ENCODE assay signal across 7 cellular contexts in the genomic region with DNA sequence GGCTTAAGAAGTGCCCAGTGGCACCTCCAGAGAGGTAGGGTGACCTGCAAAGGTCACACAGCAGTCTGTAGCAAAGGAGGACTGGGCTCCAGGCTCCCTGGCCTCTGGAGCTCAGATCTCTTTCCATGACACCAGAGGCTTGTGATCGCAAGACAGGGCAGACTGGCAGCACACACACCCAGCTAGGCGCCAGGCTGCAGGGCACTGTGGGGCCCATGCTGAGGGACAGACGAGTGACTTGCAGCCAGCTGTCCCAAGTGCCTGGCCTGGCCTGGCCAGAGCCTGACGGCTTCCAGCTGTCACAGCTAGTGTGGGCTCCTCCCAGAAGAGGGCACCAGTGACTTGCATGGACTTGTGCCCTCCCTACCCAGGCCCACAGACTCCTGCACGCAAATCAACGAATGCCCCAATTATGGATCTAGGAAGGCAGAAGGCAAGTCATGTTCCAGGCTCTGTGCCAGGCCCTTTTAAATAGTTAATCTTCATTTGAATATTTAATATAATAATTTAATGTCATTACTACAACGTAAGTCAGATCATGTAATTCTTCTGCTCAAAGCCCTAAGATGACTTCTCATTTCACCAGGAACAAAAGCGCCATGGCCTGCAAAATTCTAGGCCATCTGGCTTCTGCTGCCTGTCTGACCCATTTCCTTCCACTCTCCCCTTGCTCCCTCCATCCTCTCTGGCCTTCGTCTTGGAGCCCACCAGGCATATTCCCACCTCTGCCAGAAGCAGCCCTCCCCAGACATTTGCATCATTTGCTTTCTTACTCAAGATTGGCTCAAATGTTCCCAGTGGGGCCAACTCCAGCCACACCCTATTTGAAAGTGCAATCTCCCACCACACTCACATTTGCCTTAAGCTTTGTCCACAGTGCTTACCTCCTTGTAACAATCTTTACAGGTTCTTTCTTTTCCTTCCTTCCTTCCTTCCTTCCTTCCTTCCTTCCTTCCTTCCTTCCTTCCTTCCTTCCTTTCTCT. TPM values are rescaled to one million over a fixed set of nuclear protein-coding genes. Genes with fewer than 3 reads are reported as not detected.
DNase-seq lines count a peak whose midpoint lies in the region; ATAC-seq and TF ChIP-seq lines count a peak whose summit lies in the region.

No MANE protein-coding gene starts in this region.

- H3K9ac ChIP-seq in PC-3 (ENCODE audit: low read length) (no peak overlapping the region), fibroblast of lung (ENCODE audit: insufficient read depth, low read length) (no peak overlapping the region)

- CTCF ChIA-PET in PC-3 (lab: Charles Lee): interaction anchor here (0.5 to 1.2 kb wide), 3 partner anchors 35 to 99 kb away, joined by 3 to 4 read pairs (median 3); no protein-coding TSS in a partner anchor

- TF ChIP-seq CTCF in PC-3 (conservative IDR thresholded peaks at IDR 0.05; ENCODE audit: low read depth, low read length) (peak; percentile 65), fibroblast of lung (conservative IDR thresholded peaks at IDR 0.05 in 1 of 2, IDR thresholded peaks at IDR 0.05 in 1 of 2; ENCODE audit: low read depth in 1 of 2, low read length in 2 of 2) (peak in 1 of 2 donors; percentile 27), gastrocnemius medialis (IDR thresholded peaks at IDR 0.05 in 4 of 5, conservative IDR thresholded peaks at IDR 0.05 in 1 of 5) (peak in 3 of 5 experiments; percentile 32 to 42 (median 37))

- POLR2A ChIA-PET in PC-3 (lab: Charles Lee; ENCODE audit: unreplicated experiment): interaction anchor here (0.5 kb wide), 1 partner anchor 19 kb away, joined by 5 read pairs; no protein-coding TSS in a partner anchor

- H3K4me3 ChIP-seq in H7 (ENCODE audit: insufficient read depth, low read depth, low read length) (no peak overlapping the region), PC-3 (ENCODE audit: low read length) (no peak overlapping the region), fibroblast of lung (replicated peaks in 1 of 4; ENCODE audit: control extremely low read depth in 1 of 4, insufficient read depth in 1 of 4, low read depth in 3 of 4, low read length in 4 of 4) (no peak overlapping the region), gastrocnemius medialis (no peak overlapping the region)

- no peaks in the 10 kb centered on the region for H3F3A ChIP-seq in PC-3 (ENCODE audit: low read length, unreplicated experiment)

- H3K27me3 ChIP-seq in H7 (ENCODE audit: control insufficient read depth, insufficient read depth, low read length): peaks cover 11% of the 10 kb centered on the region
- H3K27me3 ChIP-seq in PC-3 (ENCODE audit: low read length): no peaks in the 10 kb centered on the region
- peaks cover 3% of the 10 kb centered on the region for H3K27me3 ChIP-seq in fibroblast of lung (ENCODE audit: control insufficient read depth, insufficient read depth, low read length)
- no peaks in the 10 kb centered on the region for H3K27me3 ChIP-seq in gastrocnemius medialis

- BruUV-seq in PC-3 (replicated peaks; lab: Mats Ljungman, UMichigan): no TSS peak

- no peaks in the 10 kb centered on the region for H3K9me2 ChIP-seq in PC-3 (replicated peaks; ENCODE audit: low read length)

- H3K4me2 ChIP-seq in PC-3 (ENCODE audit: low read length) (no peak overlapping the region), fibroblast of lung (ENCODE audit: extremely low read depth, insufficient read depth, low read length) (no peak overlapping the region)

- intact Hi-C loops in PC-3 (cut with micrococcal nuclease) (loop anchor here (1.0 kb wide), 2 partner anchors 27 to 99 kb away; no protein-coding TSS in a partner anchor), gastrocnemius medialis (cut with DNase I; ENCODE audit: low total_unique reads) (no loop called here)

- TF ChIP-seq POLR2A in gastrocnemius medialis (IDR thresholded peaks at IDR 0.05): peak in 1 of 2 donors; percentile 51

- H3K79me2 ChIP-seq in PC-3 (ENCODE audit: low read length) (no peaks in the 10 kb centered on the region), fibroblast of lung (ENCODE audit: control insufficient read depth, insufficient read depth, low read length) (no peaks in the 10 kb centered on the region)

- H3K36me3 ChIP-seq in H7 (replicated peaks; ENCODE audit: control insufficient read depth, insufficient read depth, low read length) (no peaks in the 10 kb centered on the region), PC-3 (ENCODE audit: low read depth, low read length) (no peaks in the 10 kb centered on the region), fibroblast of lung (ENCODE audit: control insufficient read depth, insufficient read depth, low read length) (no peaks in the 10 kb centered on the region), gastrocnemius medialis (peaks cover 0 to 5% of the 10 kb centered on the region in 2 donors)

- H4K20me1 ChIP-seq in PC-3 (ENCODE audit: low read length): no peaks in the 10 kb centered on the region
- H4K20me1 ChIP-seq in fibroblast of lung (ENCODE audit: control insufficient read depth, extremely low read depth, insufficient read depth, low read length): no peaks in the 10 kb centered on the region

- in situ Hi-C loops in gastrocnemius medialis (cut with MboI; ENCODE audit: low sequenced_read_pairs in 4 of 4): no loop called here

- ATAC-seq in PC-3 (peak; percentile 100), gastrocnemius medialis (peak; percentile 49 to 63), HG03442 (IDR thresholded peaks at IDR 0.05; ENCODE audit: unreplicated experiment) (no peak), GM18517 (IDR thresholded peaks at IDR 0.05; ENCODE audit: unreplicated experiment) (no peak), HG02970 (IDR thresholded peaks at IDR 0.05; ENCODE audit: low FRiP score, unreplicated experiment) (no peak)

- H3K27ac ChIP-seq in PC-3 (ENCODE audit: low read length): no peak overlapping the region
- H3K27ac ChIP-seq in fibroblast of lung (ENCODE audit: insufficient read depth, low read length): no peak overlapping the region
- H3K27ac ChIP-seq in gastrocnemius medialis: peak overlapping the region; percentile 95 to 100 (median 98)

- no peaks in the 10 kb centered on the region for H3K9me3 ChIP-seq in PC-3 (ENCODE audit: low read length)
- H3K9me3 ChIP-seq in fibroblast of lung (ENCODE audit: control insufficient read depth, insufficient read depth, low read depth, low read length): no peaks in the 10 kb centered on the region
- no peaks in the 10 kb centered on the region for H3K9me3 ChIP-seq in gastrocnemius medialis

- H2AFZ ChIP-seq in PC-3 (ENCODE audit: low read length) (peak overlapping the region; percentile 25; the same call in 1 of the 2 replicates), fibroblast of lung (ENCODE audit: low read length) (no peak overlapping the region)

- DNase-seq in H7 (peak; percentile 70), PC-3 (peak; percentile 67), fibroblast of lung (ENCODE audit: low read depth in 2 of 2) (peak; percentile 57 to 69), gastrocnemius medialis (peak; percentile 81 to 97)

- H3K4me1 ChIP-seq in PC-3 (ENCODE audit: insufficient read depth, low read length) (no peaks in the 10 kb centered on the region), fibroblast of lung (ENCODE audit: control insufficient read depth, extremely low read depth, insufficient read depth, low read length) (no peaks in the 10 kb centered on the region), gastrocnemius medialis (peaks cover 29 to 37% of the 10 kb centered on the region in 2 donors)

RNA-seq across cellular contexts. Expression of gene SPEG, which starts 3.7 kb away (rescaled TPM):
- 25.3 and 27.4 TPM in 2 replicates for total RNA-seq in H7 (2014; rRNA removed; shearing (Covaris generic))
- total RNA-seq in PC-3 (2014; rRNA removed) (30.7 and 45.2 TPM in 2 replicates), fibroblast of lung (13.1 and 20.1 TPM in 2 replicates), gastrocnemius medialis (100 to 1,000 TPM; 104 to 387 (median 222) TPM)
- polyA plus RNA-seq in fibroblast of lung: 5.6 and 9.5 TPM in 2 replicates
- 12.7 and 17.9 TPM in 2 replicates for polyA plus RNA-seq in fibroblast of lung (2012)
- polyA minus RNA-seq in fibroblast of lung (ENCODE audit: low replicate concordance): 9.4 and 19.9 TPM in 2 replicates

RNA-seq across cellular contexts. Expression of gene DES, which starts 12.7 kb away (rescaled TPM):
- 14.7 and 18.8 TPM in 2 replicates for total RNA-seq in H7 (2014; rRNA removed; shearing (Covaris generic))
- total RNA-seq in PC-3 (2014; rRNA removed) (not detected in 2 replicates), fibroblast of lung (34.7 and 69.3 TPM in 2 replicates), gastrocnemius medialis (over 10,000 TPM; 19,008 to 28,635 (median 23,575) TPM)
- polyA plus RNA-seq in fibroblast of lung: 3.8 and 11.0 TPM in 2 replicates
- 2.6 and 8.2 TPM in 2 replicates for polyA plus RNA-seq in fibroblast of lung (2012)
- polyA minus RNA-seq in fibroblast of lung (ENCODE audit: low replicate concordance): 9.5 and 11.6 TPM in 2 replicates

RNA-seq across cellular contexts. Expression of gene DNPEP, which starts 43.2 kb away (rescaled TPM):
- 44.8 and 55.5 TPM in 2 replicates for total RNA-seq in H7 (2014; rRNA removed; shearing (Covaris generic))
- total RNA-seq in PC-3 (2014; rRNA removed) (86.2 and 114 TPM in 2 replicates), fibroblast of lung (69.9 and 72.5 TPM in 2 replicates), gastrocnemius medialis (100 to 1,000 TPM in 1 of 4 donors, 10 to 100 TPM in 3; 56.0 to 147 (median 65.3) TPM)
- 38.2 and 44.0 TPM in 2 replicates for polyA plus RNA-seq in fibroblast of lung
- 66.8 and 83.2 TPM in 2 replicates for polyA plus RNA-seq in fibroblast of lung (2012)
- polyA minus RNA-seq in fibroblast of lung (ENCODE audit: low replicate concordance): 137 and 218 TPM in 2 replicates

Comparison
In these comparisons a context has a peak if more than half of its experiments do, and no peak if none do; other contexts are left out.
1. ATAC-seq: peak in PC-3 (single experiment) and gastrocnemius medialis (2 of 2); none in HG03442 (single experiment), GM18517 (single experiment) and HG02970 (single experiment).
2. H3K27ac ChIP-seq: peak in gastrocnemius medialis (4 of 4); none in PC-3 (single experiment) and fibroblast of lung (single experiment).
3. RNA of gene DES, which starts 12.7 kb away (total RNA-seq): 19,008 to 28,635 TPM in gastrocnemius medialis; 34.7 to 69.3 TPM in fibroblast of lung, 14.7 to 18.8 TPM in H7 and not detected in PC-3; every median in the first group is over 100 times any median in the second.
4. Peak in every context shown above with its lines, with median percentiles within 50 percentile points of each other: DNase-seq.